Comparison of ENCODE assay signal across 17 cellular contexts in genomic region chr4:123783091-123783765, GRCh38.
DNase-seq lines count a peak whose midpoint lies in the region; FAIRE-seq and TF ChIP-seq lines count a peak whose summit lies in the region.
"Had no signal": no experiment of that assay in that cellular context is flagged by ENCODE, and none has a peak within 500 bp of the region (broad histone marks: within the 10 kb centered on the region; RNA-seq: fewer than 3 reads in every experiment).

No MANE protein-coding gene starts in this region.

- BruUV-seq in mammary epithelial cell (replicated peaks; lab: Mats Ljungman, UMichigan), result no TSS peak

- no peaks in the 10 kb centered on the region for H3K79me2 ChIP-seq in mammary epithelial cell (ENCODE audit: insufficient read depth, low read length)
- H3K79me2 ChIP-seq: hepatocyte had no signal

- intact Hi-C loops in mammary epithelial cell (cut with micrococcal nuclease), result no loop called here

- CTCF ChIA-PET in mammary epithelial cell (lab: Charles Lee; ENCODE audit: low non-redundant PET), result no interaction called here

- H3K4me1 ChIP-seq in subcutaneous abdominal adipose tissue (ENCODE audit: control insufficient read depth in 5 of 5, insufficient read depth in 5 of 5, low read length in 5 of 5) (peaks cover 0 to 15% (median 3%) of the 10 kb centered on the region in 5 donors), mammary epithelial cell (ENCODE audit: insufficient read depth, low read length) (peaks cover 8% of the 10 kb centered on the region)

- FAIRE-seq in colon (lab: Jason Lieb, UNC), result peak; percentile 60
- FAIRE-seq: GM19239, RCC 7860 had no signal

- H3K27ac ChIP-seq in subcutaneous abdominal adipose tissue (ENCODE audit: low read depth, low read length) (peak overlapping the region; percentile 12), mammary epithelial cell (ENCODE audit: insufficient read depth, low read depth, low read length) (no peak overlapping the region)
- H3K27ac ChIP-seq: hepatocyte had no signal

- DNase-seq in HS-5 (ENCODE audit: low read depth), result peak; percentile 23
- DNase-seq in kidney glomerular epithelial cell (lab: John Stamatoyannopoulos, UW), result peak; percentile 12
- DNase-seq in hepatic stellate cell (ENCODE audit: low spot score), result no peak
- DNase-seq in mammary epithelial cell, result no peak
- DNase-seq in NCI-H510A (lab: John Stamatoyannopoulos, UW), result no peak
- DNase-seq: activated CD4-positive, alpha-beta T cell treated with anti-CD3 and anti-CD28 coated beads, Interleukin-2, amount 50 U/mL, for 1 hour; activated naive CD4-positive, alpha-beta T cell treated with Interleukin-2 at 50 U/mL for 16 hours; dermis blood vessel endothelial cell; NCI-H1436 had no signal

- H3K27me3 ChIP-seq in subcutaneous abdominal adipose tissue (ENCODE audit: control insufficient read depth in 5 of 5, insufficient read depth in 4 of 5, low read length in 5 of 5), result no peaks in the 10 kb centered on the region
- no peaks in the 10 kb centered on the region for H3K27me3 ChIP-seq in mammary epithelial cell (ENCODE audit: insufficient read depth, low read length)
- H3K27me3 ChIP-seq: hepatocyte had no signal

- no peaks in the 10 kb centered on the region for H3K36me3 ChIP-seq in subcutaneous abdominal adipose tissue (ENCODE audit: control insufficient read depth in 5 of 5, insufficient read depth in 5 of 5, low read length in 5 of 5)
- no peaks in the 10 kb centered on the region for H3K36me3 ChIP-seq in mammary epithelial cell (ENCODE audit: insufficient read depth, low read length)
- H3K36me3 ChIP-seq: HAP-1, thoracic aorta had no signal

- no peak overlapping the region for H3K4me2 ChIP-seq in mammary epithelial cell (ENCODE audit: insufficient read depth, low read depth, low read length)
- H3K4me2 ChIP-seq: hepatocyte had no signal

- dilution Hi-C loops in mammary epithelial cell (cut with HindIII; ENCODE audit: low sequenced_read_pairs), result no loop called here

- TF ChIP-seq CTCF in mammary epithelial cell (conservative IDR thresholded peaks at IDR 0.05 in 1 of 2, IDR thresholded peaks at IDR 0.05 in 1 of 2; ENCODE audit: extremely low read depth in 1 of 2, insufficient read depth in 1 of 2, low read depth in 1 of 2, low read length in 2 of 2), result no peak

- H3K9me3 ChIP-seq in subcutaneous abdominal adipose tissue (ENCODE audit: control insufficient read depth in 5 of 5, low read length in 5 of 5) (no peaks in the 10 kb centered on the region), mammary epithelial cell (replicated peaks; ENCODE audit: insufficient read depth, low read length) (no peaks in the 10 kb centered on the region)
- H3K9me3 ChIP-seq: HAP-1, thoracic aorta had no signal

- H4K20me1 ChIP-seq in mammary epithelial cell (ENCODE audit: insufficient read depth, low read length), result no peaks in the 10 kb centered on the region

- H3K4me3 ChIP-seq in subcutaneous abdominal adipose tissue (ENCODE audit: low read depth in 1 of 5, low read length in 5 of 5), result no peak overlapping the region
- no peak overlapping the region for H3K4me3 ChIP-seq in mammary epithelial cell (replicated peaks in 1 of 3; ENCODE audit: insufficient read depth in 1 of 3, low read depth in 2 of 3, low read length in 3 of 3)
- H3K4me3 ChIP-seq: HAP-1, hepatocyte, skin epidermis, thoracic aorta had no signal

- 96% methylated on average over 3 of the region's 3 CpGs for WGBS in mammary epithelial cell (ENCODE audit: low coverage, missing lambda C conversion rate)

- H2AFZ ChIP-seq in mammary epithelial cell (ENCODE audit: low read depth, low read length), result no peak overlapping the region
- H2AFZ ChIP-seq: hepatocyte had no signal

- in situ Hi-C loops in mammary epithelial cell (cut with MboI; ENCODE audit: low sequenced_read_pairs in 2 of 2), result no loop called here

- H3K9ac ChIP-seq in subcutaneous abdominal adipose tissue (ENCODE audit: low read length in 5 of 5) (no peak overlapping the region), mammary epithelial cell (ENCODE audit: insufficient read depth, low read length) (no peak overlapping the region)

Comparison
In these comparisons a context has a peak if more than half of its experiments do, and no peak if none do; other contexts are left out.
1. DNase-seq: peak in HS-5 (single experiment) and kidney glomerular epithelial cell (single experiment); none in hepatic stellate cell (single experiment), mammary epithelial cell (single experiment) and NCI-H510A (single experiment).